7 cellular contexts compared by ENCODE assay signal in the genomic region with DNA sequence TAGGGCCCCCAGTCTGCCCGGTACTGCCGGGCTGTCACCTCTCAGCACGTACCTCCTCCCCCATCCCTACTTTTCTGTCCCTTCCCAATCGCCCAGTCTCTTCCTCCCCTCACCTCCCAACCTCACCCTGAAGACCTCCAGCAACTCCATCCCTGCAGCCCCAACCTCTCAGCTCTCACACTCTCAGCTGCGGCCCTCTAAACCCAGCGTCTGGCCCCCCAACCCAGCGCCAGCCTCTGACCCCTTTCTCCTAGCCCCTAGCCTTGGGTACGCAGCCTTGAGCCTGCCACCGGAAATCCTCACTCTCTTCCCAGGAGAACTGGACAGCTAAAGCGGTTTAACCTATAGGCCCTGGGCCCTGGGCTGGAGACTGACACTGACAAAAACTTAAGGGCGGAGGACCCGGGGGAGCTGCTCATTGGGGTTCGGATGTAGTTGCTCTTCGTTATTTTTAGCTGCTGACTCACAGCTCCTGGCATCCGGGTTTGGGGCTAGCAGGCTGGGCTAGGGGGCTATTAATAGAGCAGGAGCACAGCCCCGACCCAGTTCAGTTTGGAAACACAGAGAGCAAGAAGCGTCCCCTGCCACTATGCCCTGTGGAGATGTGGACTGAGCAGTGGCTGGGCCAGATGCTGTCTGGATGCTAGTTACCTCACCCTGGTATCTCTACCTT. TPM values are rescaled to one million over a fixed set of nuclear protein-coding genes. Genes with fewer than 3 reads are reported as not detected.
DNase-seq lines count a peak whose midpoint lies in the region; ATAC-seq, FAIRE-seq and TF ChIP-seq lines count a peak whose summit lies in the region.

No MANE protein-coding gene starts in this region.

- no peak for TF ChIP-seq POLR2A in GM12892 (IDR thresholded peaks at IDR 0.05; ENCODE audit: low read depth, low read length)

- no peak for ATAC-seq in T-helper 17 cell

- H3K4me1 Mint-ChIP-seq in T-helper 17 cell (peaks cover 10% of the 10 kb centered on the region), glutamatergic neuron (ENCODE audit: low read depth, unreplicated experiment) (peaks cover 4% of the 10 kb centered on the region)

- H3K4me3 Mint-ChIP-seq in T-helper 17 cell, result peak overlapping the region; percentile 90
- H3K4me3 Mint-ChIP-seq in glutamatergic neuron (ENCODE audit: unreplicated experiment), result peak overlapping the region; percentile 92

- FAIRE-seq in GM12892 (lab: Jason Lieb, UNC), result no peak

- H3K9me3 ChIP-seq in T-helper 17 cell (ENCODE audit: control insufficient read depth, low read length, poor library complexity, severe bottlenecking), result no peaks in the 10 kb centered on the region

- H3K27me3 Mint-ChIP-seq in T-helper 17 cell, result no peaks in the 10 kb centered on the region
- peaks cover 5% of the 10 kb centered on the region for H3K27me3 Mint-ChIP-seq in glutamatergic neuron (ENCODE audit: unreplicated experiment)

- H3K27me3 ChIP-seq in H7 (ENCODE audit: control insufficient read depth, insufficient read depth, low read length), result peaks cover 2% of the 10 kb centered on the region; the same call in 1 of the 2 replicates

- DNase-seq in H7, result no peak
- no peak for DNase-seq in T-helper 17 cell
- no peak for DNase-seq in glutamatergic neuron
- DNase-seq in skeletal muscle cell (ENCODE audit: low read depth), result no peak
- no peak for DNase-seq in NCI-H1417 (lab: John Stamatoyannopoulos, UW)
- DNase-seq in GM12892 (ENCODE audit: insufficient read length), result no peak
- no peak for DNase-seq in NCI-H1105 treated with DMSO at 0.1 percent for 48 hours (lab: John Stamatoyannopoulos, UW)

- H3K36me3 Mint-ChIP-seq in T-helper 17 cell (ENCODE audit: low read depth), result no peaks in the 10 kb centered on the region
- no peaks in the 10 kb centered on the region for H3K36me3 Mint-ChIP-seq in glutamatergic neuron (ENCODE audit: unreplicated experiment)

- peak overlapping the region; percentile 56 for H3K4me3 ChIP-seq in H7 (ENCODE audit: insufficient read depth, low read depth, low read length)
- peak overlapping the region; percentile 73 for H3K4me3 ChIP-seq in skeletal muscle cell (ENCODE audit: low read depth, low read length)

- no peaks in the 10 kb centered on the region for H3K9me3 Mint-ChIP-seq in glutamatergic neuron (ENCODE audit: unreplicated experiment)

- H3K36me3 ChIP-seq in H7 (replicated peaks; ENCODE audit: control insufficient read depth, insufficient read depth, low read length), result no peaks in the 10 kb centered on the region

- TF ChIP-seq CTCF in glutamatergic neuron (IDR thresholded peaks at IDR 0.05; ENCODE audit: partially characterized antibody, unreplicated experiment), result no peak

- H3K27ac Mint-ChIP-seq in T-helper 17 cell, result peak overlapping the region; percentile 73
- no peak overlapping the region for H3K27ac Mint-ChIP-seq in glutamatergic neuron (ENCODE audit: unreplicated experiment)

RNA-seq across cellular contexts. Expression of gene DLG3, which starts 9.6 kb away (rescaled TPM):
- total RNA-seq in H7 (2014; rRNA removed; shearing (Covaris generic)), result 31.5 and 42.3 TPM in 2 replicates
- total RNA-seq in T-helper 17 cell, result 10 to 100 TPM; 12.5 to 12.8 TPM
- 76.7 TPM for total RNA-seq in glutamatergic neuron (ENCODE audit: unreplicated experiment)
- polyA plus RNA-seq in GM12892 (2012; ENCODE audit: missing spikeins), result 1.2 TPM

RNA-seq across cellular contexts. Expression of gene GDPD2, which starts 11.9 kb away (rescaled TPM):
- total RNA-seq in H7 (2014; rRNA removed; shearing (Covaris generic)), result 1.5 and 2.0 TPM in 2 replicates
- total RNA-seq in T-helper 17 cell (not detected), glutamatergic neuron (ENCODE audit: unreplicated experiment) (not detected)
- polyA plus RNA-seq in GM12892 (2012; ENCODE audit: missing spikeins), result not detected
